1 cellular context compared by ENCODE assay signal in genomic region chr5:170235881-170236864, GRCh38.
TF ChIP-seq lines count a peak whose summit lies in the region.

No MANE protein-coding gene starts in this region.

TF ChIP-seq in GM12878, 131 proteins besides CTCF, POLR2A, EP300 and RAD21 (continued from another document):
- TF ChIP-seq JUND (IDR thresholded peaks at IDR 0.05; ENCODE audit: low read depth, low read length): no peak
- no peak for TF ChIP-seq CUX1 (IDR thresholded peaks at IDR 0.05; ENCODE audit: insufficient replicate concordance, low read depth, low read length)
TF ChIP-seq in GM12878: peak in this region for 0.
